Comparison of ENCODE assay signal across 10 cellular contexts in genomic region chr18:51191139-51191717, GRCh38. TPM values are rescaled to one million over a fixed set of nuclear protein-coding genes. Genes with fewer than 3 reads are reported as not detected.
DNase-seq lines count a peak whose midpoint lies in the region; ATAC-seq and TF ChIP-seq lines count a peak whose summit lies in the region.
"Had no signal": no experiment of that assay in that cellular context is flagged by ENCODE, and none has a peak within 500 bp of the region (broad histone marks: within the 10 kb centered on the region; RNA-seq: fewer than 3 reads in every experiment).

No MANE protein-coding gene starts in this region.

- H2BK5ac ChIP-seq in IMR-90 (ENCODE audit: low read depth, low read length, poor library complexity, severe bottlenecking) = no peak overlapping the region

- intact Hi-C loops in IMR-90 (cut with micrococcal nuclease) (loop anchor here (10.0 kb wide), 1 partner anchor 226 kb away; the partner anchor contains the start of gene ELAC1), vagina (cut with DNase I) (no loop called here)
- intact Hi-C loops in activated naive CD4-positive, alpha-beta T cell treated with anti-CD3 and anti-CD28 coated beads for 36 hours (cut with micrococcal nuclease) = loop anchor here (1.0 to 10.0 kb wide), 2 partner anchors 20 to 816 kb away; partner anchors contain the start of gene SKA1

- TF ChIP-seq CTCF in DOHH2 (IDR thresholded peaks at IDR 0.05; ENCODE audit: low read depth, low read length, poor library complexity, severe bottlenecking) (no peak), IMR-90 (conservative IDR thresholded peaks at IDR 0.05; ENCODE audit: low read depth, low read length) (no peak), vagina (IDR thresholded peaks at IDR 0.05) (no peak)

- H3K4me3 ChIP-seq in DOHH2 (ENCODE audit: low read length) = no peak overlapping the region
- no peak overlapping the region for H3K4me3 ChIP-seq in IMR-90 (ENCODE audit: insufficient read depth, low read depth, low read length)
- H3K4me3 ChIP-seq in vagina = no peak overlapping the region
- H3K4me3 ChIP-seq: pancreas had no signal

- no peaks in the 10 kb centered on the region; the same call in 1 of the 2 replicates for H3K27me3 ChIP-seq in DOHH2 (ENCODE audit: control insufficient read depth, low read length)
- H3K27me3 ChIP-seq in IMR-90 (ENCODE audit: control insufficient read depth, insufficient read depth, low read length) = no peaks in the 10 kb centered on the region
- no peaks in the 10 kb centered on the region for H3K27me3 ChIP-seq in vagina
- H3K27me3 ChIP-seq: pancreas had no signal

- H4K20me1 ChIP-seq in DOHH2 (ENCODE audit: control insufficient read depth, insufficient read depth, low read depth, low read length) = peaks cover 13% of the 10 kb centered on the region
- peaks cover 81% of the 10 kb centered on the region for H4K20me1 ChIP-seq in IMR-90 (ENCODE audit: insufficient read depth, low read length)

- no peak for DNase-seq in IMR-90
- peak; percentile 57 for DNase-seq in activated naive CD4-positive, alpha-beta T cell treated with anti-CD3 and anti-CD28 coated beads for 36 hours
- DNase-seq in natural killer cell treated with Interleukin-12 subunit alpha and Interleukin-12 subunit beta and Interleukin-15 and Interleukin-18, amount 100 ng/mL, for 72 hours (ENCODE audit: low spot score) = peak; percentile 74
- no peak for DNase-seq in mesenteric fat pad (ENCODE audit: low spot score)
- DNase-seq in islet precursor cell = no peak
- DNase-seq in vagina (ENCODE audit: extremely low spot score in 2 of 2) = no peak
- DNase-seq: EL, pancreas had no signal

- ATAC-seq in IMR-90 (ENCODE audit: low read depth) = no peak
- ATAC-seq in natural killer cell treated with Interleukin-12 subunit alpha and Interleukin-12 subunit beta and Interleukin-15 and Interleukin-18, amount 100 ng/mL, for 72 hours = peak; percentile 84 to 93

- H3K14ac ChIP-seq in IMR-90 (replicated peaks; ENCODE audit: low read depth, low read length) = no peak overlapping the region

- dilution Hi-C loops in IMR-90 (cut with HindIII; ENCODE audit: low sequenced_read_pairs, unreplicated experiment) = no loop called here

- peaks cover 70% of the 10 kb centered on the region for H3K4me1 Mint-ChIP-seq in activated naive CD4-positive, alpha-beta T cell treated with anti-CD3 and anti-CD28 coated beads for 36 hours (ENCODE audit: low read depth)
- H3K4me1 Mint-ChIP-seq in natural killer cell treated with Interleukin-12 subunit alpha and Interleukin-12 subunit beta and Interleukin-15 and Interleukin-18, amount 100 ng/mL, for 72 hours (ENCODE audit: low read depth in 2 of 2) = peaks cover 57 to 79% of the 10 kb centered on the region in 2 donors

- no peak overlapping the region for H4K5ac ChIP-seq in IMR-90 (ENCODE audit: low read depth, low read length)

- H3K36me3 ChIP-seq in DOHH2 (ENCODE audit: control insufficient read depth, low read length) (peaks cover 49% of the 10 kb centered on the region), IMR-90 (ENCODE audit: control insufficient read depth, insufficient read depth, low read length) (peaks cover under 1% of the 10 kb centered on the region; the same call in 1 of the 2 replicates), vagina (no peaks in the 10 kb centered on the region)
- H3K36me3 ChIP-seq: pancreas had no signal

- no peak overlapping the region for H2BK20ac ChIP-seq in IMR-90 (ENCODE audit: low read depth, low read length)

- H3K9me3 ChIP-seq in DOHH2 (ENCODE audit: control insufficient read depth, insufficient read depth, low read length) = no peaks in the 10 kb centered on the region
- H3K9me3 ChIP-seq in IMR-90 (ENCODE audit: control insufficient read depth, insufficient read depth, low read length) = no peaks in the 10 kb centered on the region
- no peaks in the 10 kb centered on the region for H3K9me3 ChIP-seq in vagina
- H3K9me3 ChIP-seq: pancreas had no signal

- H3K4me2 ChIP-seq in DOHH2 (ENCODE audit: low read length) = peak overlapping the region; percentile 24
- peak overlapping the region; percentile 59 for H3K4me2 ChIP-seq in IMR-90 (ENCODE audit: low read depth, low read length)

- no peak overlapping the region for H2AK5ac ChIP-seq in IMR-90 (ENCODE audit: low read depth, low read length)

- H3K27ac Mint-ChIP-seq in activated naive CD4-positive, alpha-beta T cell treated with anti-CD3 and anti-CD28 coated beads for 36 hours = peak overlapping the region; percentile 68
- H3K27ac Mint-ChIP-seq in natural killer cell treated with Interleukin-12 subunit alpha and Interleukin-12 subunit beta and Interleukin-15 and Interleukin-18, amount 100 ng/mL, for 72 hours = peak overlapping the region; percentile 86 to 94

- H3F3A ChIP-seq in DOHH2 (ENCODE audit: control insufficient read depth, insufficient read depth) = no peaks in the 10 kb centered on the region

- no peak overlapping the region for H3K18ac ChIP-seq in IMR-90 (ENCODE audit: low read depth, low read length)

- H3K27ac ChIP-seq in DOHH2 (ENCODE audit: low read depth, low read length) = no peak overlapping the region
- no peak overlapping the region for H3K27ac ChIP-seq in IMR-90 (ENCODE audit: insufficient read depth, low read length)
- H3K27ac ChIP-seq in vagina = no peak overlapping the region
- H3K27ac ChIP-seq: epithelial cell of prostate, pancreas had no signal

- H3K27me3 Mint-ChIP-seq in activated naive CD4-positive, alpha-beta T cell treated with anti-CD3 and anti-CD28 coated beads for 36 hours (ENCODE audit: low read depth) = no peaks in the 10 kb centered on the region
- no peaks in the 10 kb centered on the region for H3K27me3 Mint-ChIP-seq in natural killer cell treated with Interleukin-12 subunit alpha and Interleukin-12 subunit beta and Interleukin-15 and Interleukin-18, amount 100 ng/mL, for 72 hours

- H3K36me3 Mint-ChIP-seq in activated naive CD4-positive, alpha-beta T cell treated with anti-CD3 and anti-CD28 coated beads for 36 hours (ENCODE audit: low read depth) = peaks cover 32% of the 10 kb centered on the region
- H3K36me3 Mint-ChIP-seq in natural killer cell treated with Interleukin-12 subunit alpha and Interleukin-12 subunit beta and Interleukin-15 and Interleukin-18, amount 100 ng/mL, for 72 hours = peaks cover 32% of the 10 kb centered on the region

- peaks cover 98% of the 10 kb centered on the region for H3K79me2 ChIP-seq in DOHH2 (ENCODE audit: control insufficient read depth, low read length)

- H2AFZ ChIP-seq in IMR-90 (replicated peaks; ENCODE audit: low read length, poor library complexity) = no peak overlapping the region

- H3K9me1 ChIP-seq in IMR-90 (ENCODE audit: insufficient read depth, low read length) = peaks cover 10% of the 10 kb centered on the region

- BruUV-seq in IMR-90 (replicated peaks; lab: Mats Ljungman, UMichigan) = no TSS peak

- CTCF ChIA-PET in IMR-90 (lab: Yijun Ruan, JAX) = no interaction called here
- CTCF ChIA-PET in activated naive CD4-positive, alpha-beta T cell treated with anti-CD3 and anti-CD28 coated beads for 36 hours (lab: Charles Lee) = no interaction called here

- no peak overlapping the region for H3K9ac ChIP-seq in IMR-90 (ENCODE audit: low read depth, low read length)

- H3K56ac ChIP-seq in IMR-90 (ENCODE audit: extremely low read depth, insufficient read depth, low read length) = no peak overlapping the region

- no peak overlapping the region for H2AK9ac ChIP-seq in IMR-90 (replicated peaks; ENCODE audit: low read depth, low read length, poor library complexity)

- H3K4me3 Mint-ChIP-seq in activated naive CD4-positive, alpha-beta T cell treated with anti-CD3 and anti-CD28 coated beads for 36 hours = peak overlapping the region; percentile 50
- H3K4me3 Mint-ChIP-seq in natural killer cell treated with Interleukin-12 subunit alpha and Interleukin-12 subunit beta and Interleukin-15 and Interleukin-18, amount 100 ng/mL, for 72 hours = peak overlapping the region; percentile 94

- H2BK15ac ChIP-seq in IMR-90 (ENCODE audit: low read depth, low read length) = no peak overlapping the region

- H2BK120ac ChIP-seq in IMR-90 (ENCODE audit: low read depth, low read length) = no peak overlapping the region

- TF ChIP-seq POLR2A in IMR-90 (IDR thresholded peaks at IDR 0.05; ENCODE audit: low read depth, low read length) (no peak), vagina (IDR thresholded peaks at IDR 0.05) (no peak)

- no peak for TF ChIP-seq RAD21 in IMR-90 (IDR thresholded peaks at IDR 0.05; ENCODE audit: low read length)

- no peaks in the 10 kb centered on the region for H3K9me2 ChIP-seq in DOHH2 (replicated peaks; ENCODE audit: control insufficient read depth, low read length)

- no peak overlapping the region for H3K23ac ChIP-seq in IMR-90 (ENCODE audit: low read depth, low read length)

- H4K91ac ChIP-seq in IMR-90 (ENCODE audit: insufficient read depth, low read depth, low read length) = no peak overlapping the region

- H3K79me1 ChIP-seq in IMR-90 (ENCODE audit: low read depth in 1 of 2, low read length in 2 of 2) = peaks cover 2 to 51% of the 10 kb centered on the region in 2 experiments; a peak in 3 of 4 replicates

- no peaks in the 10 kb centered on the region for H3K9me3 Mint-ChIP-seq in activated naive CD4-positive, alpha-beta T cell treated with anti-CD3 and anti-CD28 coated beads for 36 hours
- H3K9me3 Mint-ChIP-seq in natural killer cell treated with Interleukin-12 subunit alpha and Interleukin-12 subunit beta and Interleukin-15 and Interleukin-18, amount 100 ng/mL, for 72 hours = no peaks in the 10 kb centered on the region

- in situ Hi-C loops in IMR-90 (cut with MboI; ENCODE audit: low sequenced_read_pairs) = no loop called here

- POLR2A ChIA-PET in IMR-90 (lab: Charles Lee; ENCODE audit: unreplicated experiment) = no interaction called here

- H3K4me1 ChIP-seq in DOHH2 (ENCODE audit: control insufficient read depth, low read length) (peaks cover 46% of the 10 kb centered on the region), IMR-90 (ENCODE audit: control insufficient read depth, insufficient read depth, low read length) (peaks cover 7% of the 10 kb centered on the region), vagina (peaks cover 76% of the 10 kb centered on the region)

- WGBS in IMR-90 (ENCODE audit: extremely low coverage in 2 of 2, insufficient read length in 1 of 2), 2 experiments = 0% methylated on average over 1 of the region's 4 CpGs; no CpG with 5 or more reads in 1 of the 2 experiments

- no peak overlapping the region for H4K8ac ChIP-seq in IMR-90 (ENCODE audit: low read depth in 2 of 2, low read length in 2 of 2)

- H3K4ac ChIP-seq in IMR-90 (ENCODE audit: low read depth, low read length) = no peak overlapping the region

RNA-seq across cellular contexts. Expression of gene MEX3C, which starts 6.3 kb away (rescaled TPM):
- total RNA-seq in IMR-90 (2012; rRNA removed) = 42.8 and 50.9 TPM in 2 replicates
- polyA plus RNA-seq in IMR-90 (2012; rRNA removed) = 25.9 and 26.0 TPM in 2 replicates
- 9.3 and 15.1 TPM in 2 replicates for polyA plus RNA-seq in IMR-90 (2012; cell fraction: cytosol; rRNA removed)
- polyA plus RNA-seq in IMR-90 (2012; cell fraction: nucleus; rRNA removed; ENCODE audit: low replicate concordance) = 4.1 and 17.7 TPM in 2 replicates
- total RNA-seq in activated naive CD4-positive, alpha-beta T cell treated with anti-CD3 and anti-CD28 coated beads for 36 hours = 10 to 100 TPM; 50.9 to 52.4 TPM
- 100 to 1,000 TPM in 1 of 2 donors, 10 to 100 TPM in 1; 91.8 to 174 TPM for total RNA-seq in natural killer cell treated with Interleukin-12 subunit alpha and Interleukin-12 subunit beta and Interleukin-15 and Interleukin-18, amount 100 ng/mL, for 72 hours
- 27.2 TPM for total RNA-seq in mesenteric fat pad
- total RNA-seq in vagina = 20.4 TPM

Comparison
In these comparisons a context has a peak if more than half of its experiments do, and no peak if none do; other contexts are left out.
1. DNase-seq: peak in activated naive CD4-positive, alpha-beta T cell treated with anti-CD3 and anti-CD28 coated beads for 36 hours (single experiment) and natural killer cell treated with Interleukin-12 subunit alpha and Interleukin-12 subunit beta and Interleukin-15 and Interleukin-18, amount 100 ng/mL, for 72 hours (single experiment); none in IMR-90 (single experiment), mesenteric fat pad (single experiment), islet precursor cell (single experiment) and vagina (0 of 2).